In genomic region chr11:66347425-66348276, GRCh38 we compare ENCODE assay signal across 8 cellular contexts. TPM values are rescaled to one million over a fixed set of nuclear protein-coding genes. Genes with fewer than 3 reads are reported as not detected.
DNase-seq lines count a peak whose midpoint lies in the region; ATAC-seq and TF ChIP-seq lines count a peak whose summit lies in the region.

Gene B4GAT1 (minus strand): TSS chr11:66347629. CDS start chr11:66347545, 84 bp downstream.

- H3K4me3 ChIP-seq in AG04450 (ENCODE audit: low read depth, low read length) = peak within 1 kb of the TSS; percentile 94

- peak within 1 kb of the TSS; percentile 92 to 96 for H3K27ac Mint-ChIP-seq in natural killer cell
- H3K27ac Mint-ChIP-seq in stimulated activated memory B cell treated with anti-CD40 and anti-IgM and Interleukin-4, amounts not matched to agents 10 μg/mL and 1 μg/mL and 100 μg/mL, for 72 hours = peak within 1 kb of the TSS; percentile 70

- ATAC-seq in natural killer cell = peak; percentile 43 to 53 (median 48)
- ATAC-seq in stimulated activated memory B cell treated with anti-CD40 and anti-IgM and Interleukin-4, amounts not matched to agents 10 μg/mL and 1 μg/mL and 100 μg/mL, for 72 hours = peak; percentile 79

- H3K9me3 Mint-ChIP-seq in natural killer cell = no peaks in the 10 kb centered on the region
- no peaks in the 10 kb centered on the region for H3K9me3 Mint-ChIP-seq in stimulated activated memory B cell treated with anti-CD40 and anti-IgM and Interleukin-4, amounts not matched to agents 10 μg/mL and 1 μg/mL and 100 μg/mL, for 72 hours

- DNase-seq in AG04450 (ENCODE audit: low read depth, low spot score) (peak; percentile 83), GM19238 (ENCODE audit: insufficient read length, low spot score) (peak; percentile 70), Kasumi-1 (lab: John Stamatoyannopoulos, UW) (peak; percentile 63 to 65), RWPE1 (ENCODE audit: low spot score) (peak; percentile 68), fibroblast of peridontal ligament (ENCODE audit: extremely low read depth) (peak; percentile 94), natural killer cell (peak; percentile 75)
- peak; percentile 69 for DNase-seq in activated T-helper 9 cell treated with anti-CD3 and anti-CD28 coated beads, Interleukin-2, amount 50 U/mL, for 16 hours (ENCODE audit: low read depth)

- H3K4me1 Mint-ChIP-seq in natural killer cell = peaks cover 34 to 38% of the 10 kb centered on the region in 2 donors
- peaks cover 40% of the 10 kb centered on the region for H3K4me1 Mint-ChIP-seq in stimulated activated memory B cell treated with anti-CD40 and anti-IgM and Interleukin-4, amounts not matched to agents 10 μg/mL and 1 μg/mL and 100 μg/mL, for 72 hours

- no peaks in the 10 kb centered on the region for H3K27me3 ChIP-seq in AG04450 (ENCODE audit: control insufficient read depth, insufficient read depth, low read length)

- peaks cover 0 to 3% of the 10 kb centered on the region in 2 donors for H3K27me3 Mint-ChIP-seq in natural killer cell (ENCODE audit: low read depth in 2 of 2)
- H3K27me3 Mint-ChIP-seq in stimulated activated memory B cell treated with anti-CD40 and anti-IgM and Interleukin-4, amounts not matched to agents 10 μg/mL and 1 μg/mL and 100 μg/mL, for 72 hours = no peaks in the 10 kb centered on the region

- peaks cover 3% of the 10 kb centered on the region; the same call in 1 of the 2 replicates for H3K9me3 ChIP-seq in AG04450 (ENCODE audit: control insufficient read depth, insufficient read depth, low read length)

- intact Hi-C loops in natural killer cell (cut with micrococcal nuclease) = loop anchor here (1.0 to 10.0 kb wide), 2 partner anchors 36 to 1263 kb away; partner anchors contain the start of genes CDCA5 and ZFPL1

- CTCF ChIA-PET in AG04450 (lab: Charles Lee) = interaction anchor here (1.1 kb wide), 2 partner anchors 36 to 39 kb away, joined by 5 to 14 read pairs; no protein-coding TSS in a partner anchor
- CTCF ChIA-PET in RWPE1 (lab: Yijun Ruan, JAX) = interaction anchor here (0.7 to 2.0 kb wide), 3 partner anchors 16 to 39 kb away, joined by 3 to 10 read pairs (median 3); no protein-coding TSS in a partner anchor

- peak within 1 kb of the TSS; percentile 93 for H3K4me3 Mint-ChIP-seq in natural killer cell
- peak within 1 kb of the TSS; percentile 76 for H3K4me3 Mint-ChIP-seq in stimulated activated memory B cell treated with anti-CD40 and anti-IgM and Interleukin-4, amounts not matched to agents 10 μg/mL and 1 μg/mL and 100 μg/mL, for 72 hours

- H3K27ac ChIP-seq in AG04450 (ENCODE audit: low read depth, low read length) (peak within 1 kb of the TSS; percentile 68), RWPE1 (peak within 1 kb of the TSS; percentile 92)

- POLR2A ChIA-PET in AG04450 (lab: Yijun Ruan, JAX) (interaction anchor here (0.5 to 2.0 kb wide), 11 partner anchors 9 to 501 kb away, joined by 3 to 10 read pairs (median 3); partner anchors contain the start of genes CD248, RIN1 and YIF1A), RWPE1 (lab: Yijun Ruan, JAX; ENCODE audit: low non-redundant PET) (interaction anchor here (0.5 to 0.8 kb wide), 2 partner anchors 12 to 269 kb away, joined by 3 read pairs; partner anchors contain the start of genes RBM14 and RIN1)

- no peaks in the 10 kb centered on the region for H3K36me3 Mint-ChIP-seq in natural killer cell
- H3K36me3 Mint-ChIP-seq in stimulated activated memory B cell treated with anti-CD40 and anti-IgM and Interleukin-4, amounts not matched to agents 10 μg/mL and 1 μg/mL and 100 μg/mL, for 72 hours = peaks cover 6% of the 10 kb centered on the region

- no peak for TF ChIP-seq CTCF in AG04450 (IDR thresholded peaks at IDR 0.05; ENCODE audit: low read depth, low read length)
- no peak for TF ChIP-seq CTCF in RWPE1 (conservative IDR thresholded peaks at IDR 0.05; ENCODE audit: low read depth)
- TF ChIP-seq CTCF in natural killer cell (IDR thresholded peaks at IDR 0.05) = no peak

RNA-seq across cellular contexts. Expression of gene B4GAT1, which starts in this region (rescaled TPM):
- 15.9 and 17.7 TPM in 2 replicates for polyA plus RNA-seq in AG04450 (2011; rRNA removed)
- 3.0 and 4.4 TPM in 2 replicates for polyA minus RNA-seq in AG04450 (2011; rRNA and poly(A)+ RNA removed)
- total RNA-seq in natural killer cell = 1 to 10 TPM; 2.0 to 4.2 (median 2.5) TPM

Comparison
In these comparisons a context has a peak if more than half of its experiments do, and no peak if none do; other contexts are left out.
1. Peak in every context shown above with its lines: DNase-seq, ATAC-seq, H3K4me3 ChIP-seq and H3K27ac ChIP-seq.